Comparison of ENCODE assay signal across 8 cellular contexts in the genomic region with DNA sequence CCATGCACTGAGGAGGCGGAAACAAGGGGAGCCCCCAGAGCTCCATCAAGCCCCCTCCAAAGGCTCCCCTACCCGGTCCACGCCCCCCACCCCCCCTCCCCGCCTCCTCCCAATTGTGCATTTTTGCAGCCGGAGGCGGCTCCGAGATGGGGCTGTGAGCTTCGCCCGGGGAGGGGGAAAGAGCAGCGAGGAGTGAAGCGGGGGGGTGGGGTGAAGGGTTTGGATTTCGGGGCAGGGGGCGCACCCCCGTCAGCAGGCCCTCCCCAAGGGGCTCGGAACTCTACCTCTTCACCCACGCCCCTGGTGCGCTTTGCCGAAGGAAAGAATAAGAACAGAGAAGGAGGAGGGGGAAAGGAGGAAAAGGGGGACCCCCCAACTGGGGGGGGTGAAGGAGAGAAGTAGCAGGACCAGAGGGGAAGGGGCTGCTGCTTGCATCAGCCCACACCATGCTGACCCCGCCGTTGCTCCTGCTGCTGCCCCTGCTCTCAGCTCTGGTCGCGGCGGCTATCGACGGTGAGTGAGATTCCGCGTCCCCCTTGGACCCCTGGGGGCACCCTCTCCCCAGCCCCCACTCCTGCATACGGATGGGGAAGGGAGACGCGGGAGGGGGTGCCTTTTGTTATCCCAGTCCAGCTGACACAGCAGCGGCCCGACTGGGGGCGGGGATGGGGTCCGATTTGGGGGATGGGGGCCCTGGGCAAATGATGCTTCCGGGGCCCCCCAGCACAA. TPM values are rescaled to one million over a fixed set of nuclear protein-coding genes. Genes with fewer than 3 reads are reported as not detected.
DNase-seq lines count a peak whose midpoint lies in the region; ATAC-seq and TF ChIP-seq lines count a peak whose summit lies in the region.

No MANE protein-coding gene starts in this region.

- H3K4me3 ChIP-seq in CD4-positive, CD25-positive, alpha-beta regulatory T cell (ENCODE audit: low read depth, low read length): no peak overlapping the region
- H3K4me3 ChIP-seq in OCI-LY1 (ENCODE audit: low read depth, low read length, poor library complexity, severe bottlenecking) (peak overlapping the region; percentile 58), epithelial cell of esophagus (ENCODE audit: low read length) (peak overlapping the region; percentile 74), neuron (ENCODE audit: low read length) (peak overlapping the region; percentile 93)

- no peaks in the 10 kb centered on the region for H3K36me3 Mint-ChIP-seq in CD4-positive, CD25-positive, alpha-beta regulatory T cell

- H3K27ac ChIP-seq in CD4-positive, CD25-positive, alpha-beta regulatory T cell (ENCODE audit: insufficient read depth, low read length, poor library complexity, severe bottlenecking): no peak overlapping the region
- H3K27ac ChIP-seq in OCI-LY1 (ENCODE audit: low read depth, low read length, poor library complexity, severe bottlenecking): no peak overlapping the region

- H3K36me3 ChIP-seq in CD4-positive, CD25-positive, alpha-beta regulatory T cell (ENCODE audit: control insufficient read depth, insufficient read depth, low read length): no peaks in the 10 kb centered on the region
- H3K36me3 ChIP-seq in OCI-LY1 (ENCODE audit: insufficient read depth, low read length): peaks cover 4% of the 10 kb centered on the region; the same call in 1 of the 2 replicates
- H3K36me3 ChIP-seq in neuron (ENCODE audit: insufficient read depth, low read length): peaks cover 2% of the 10 kb centered on the region

- no peak for DNase-seq in CD4-positive, CD25-positive, alpha-beta regulatory T cell
- DNase-seq in epithelial cell of esophagus (ENCODE audit: low read depth): no peak
- no peak for DNase-seq in Kasumi-1 (lab: John Stamatoyannopoulos, UW)
- no peak for DNase-seq in NCI-H2029 (lab: John Stamatoyannopoulos, UW)
- no peak for DNase-seq in COLO668 (lab: John Stamatoyannopoulos, UW; ENCODE audit: unreplicated experiment)
- DNase-seq in RPMI8226: no peak

- TF ChIP-seq CTCF in OCI-LY1 (IDR thresholded peaks at IDR 0.05; ENCODE audit: low read length) (no peak), epithelial cell of esophagus (IDR thresholded peaks at IDR 0.05; ENCODE audit: insufficient read depth, low read depth, low read length, missing control alignments) (no peak)

- H3K79me2 ChIP-seq in OCI-LY1 (ENCODE audit: insufficient read depth, low read length): no peaks in the 10 kb centered on the region

- peaks cover 7% of the 10 kb centered on the region for H3K27me3 ChIP-seq in CD4-positive, CD25-positive, alpha-beta regulatory T cell (ENCODE audit: control insufficient read depth, insufficient read depth, low read length)
- H3K27me3 ChIP-seq in OCI-LY1 (ENCODE audit: insufficient read depth, low read length): 0 out of 2 replicates have a peak, but pooled peaks cover 11% of the 10 kb centered on the region
- H3K27me3 ChIP-seq in neuron (ENCODE audit: insufficient read depth, low read length): no peaks in the 10 kb centered on the region

- H3K27ac Mint-ChIP-seq in CD4-positive, CD25-positive, alpha-beta regulatory T cell: no peak overlapping the region

- peak overlapping the region; percentile 72 for H3K4me2 ChIP-seq in OCI-LY1 (ENCODE audit: low read length)

- ATAC-seq in CD4-positive, CD25-positive, alpha-beta regulatory T cell (ENCODE audit: low read depth in 2 of 2): no peak

- H3F3A ChIP-seq in OCI-LY1 (ENCODE audit: insufficient read depth, low read length): no peaks in the 10 kb centered on the region

- H3K9me3 ChIP-seq in CD4-positive, CD25-positive, alpha-beta regulatory T cell (ENCODE audit: control insufficient read depth in 2 of 2, low read length in 2 of 2): peaks cover 0 to 2% of the 10 kb centered on the region in 2 experiments
- H3K9me3 ChIP-seq in OCI-LY1 (ENCODE audit: low read length) (peaks cover 2% of the 10 kb centered on the region; the same call in 1 of the 2 replicates), neuron (ENCODE audit: low read length) (no peaks in the 10 kb centered on the region)

- no peaks in the 10 kb centered on the region for H4K20me1 ChIP-seq in OCI-LY1 (ENCODE audit: insufficient read depth, low read length)

- no peak overlapping the region for H2AFZ ChIP-seq in OCI-LY1 (ENCODE audit: low read length)
- no peak overlapping the region for H2AFZ ChIP-seq in neuron (ENCODE audit: low read depth, low read length)

- H3K9me2 ChIP-seq in OCI-LY1 (ENCODE audit: low read depth, low read length): no peaks in the 10 kb centered on the region

- H3K4me1 Mint-ChIP-seq in CD4-positive, CD25-positive, alpha-beta regulatory T cell: peaks cover 4 to 29% (median 14%) of the 10 kb centered on the region in 4 donors

- peaks cover 22% of the 10 kb centered on the region for H3K4me1 ChIP-seq in CD4-positive, CD25-positive, alpha-beta regulatory T cell (ENCODE audit: control insufficient read depth, insufficient read depth, low read length, poor library complexity, severe bottlenecking)
- H3K4me1 ChIP-seq in OCI-LY1 (ENCODE audit: insufficient read depth, low read length, severe bottlenecking) (peaks cover 12% of the 10 kb centered on the region), neuron (ENCODE audit: insufficient read depth, low read length) (peaks cover 54% of the 10 kb centered on the region)

- H3K4me3 Mint-ChIP-seq in CD4-positive, CD25-positive, alpha-beta regulatory T cell: peak overlapping the region in 3 of 4 donors; percentile 41 to 88 (median 71)

- no peak overlapping the region; the same call in 1 of the 2 replicates for H3K9ac ChIP-seq in OCI-LY1 (ENCODE audit: low read length)

- peaks cover 0 to 2% (median 0%) of the 10 kb centered on the region in 7 donors for H3K9me3 Mint-ChIP-seq in CD4-positive, CD25-positive, alpha-beta regulatory T cell

- peaks cover 54% of the 10 kb centered on the region for H3K27me3 Mint-ChIP-seq in CD4-positive, CD25-positive, alpha-beta regulatory T cell

RNA-seq across cellular contexts. Expression of gene LRP1, which starts 0.4 kb away (rescaled TPM):
- 3.9 TPM for total RNA-seq in CD4-positive, CD25-positive, alpha-beta regulatory T cell
- under 1 TPM in 3 of 4 donors, not detected in 1; 0.13 to 0.24 (median 0.18) TPM for polyA plus RNA-seq in CD4-positive, CD25-positive, alpha-beta regulatory T cell

RNA-seq across cellular contexts. Expression of gene STAT6, which starts 17.5 kb away (rescaled TPM):
- total RNA-seq in CD4-positive, CD25-positive, alpha-beta regulatory T cell: 215 TPM
- 10 to 100 TPM; 69.2 to 81.6 (median 76.4) TPM for polyA plus RNA-seq in CD4-positive, CD25-positive, alpha-beta regulatory T cell

RNA-seq across cellular contexts. Expression of gene LRP1-AS, which starts 18.7 kb away (rescaled TPM):
- not detected for total RNA-seq in CD4-positive, CD25-positive, alpha-beta regulatory T cell
- polyA plus RNA-seq in CD4-positive, CD25-positive, alpha-beta regulatory T cell: not detected

RNA-seq across cellular contexts. Expression of gene NAB2, which starts 39.8 kb away (rescaled TPM):
- 7.5 TPM for total RNA-seq in CD4-positive, CD25-positive, alpha-beta regulatory T cell
- 1 to 10 TPM in 2 of 4 donors, under 1 TPM in 2; 0.31 to 1.2 (median 0.90) TPM for polyA plus RNA-seq in CD4-positive, CD25-positive, alpha-beta regulatory T cell

RNA-seq across cellular contexts. Expression of gene NEMP1, which starts 50.1 kb away (rescaled TPM):
- total RNA-seq in CD4-positive, CD25-positive, alpha-beta regulatory T cell: 14.7 TPM
- polyA plus RNA-seq in CD4-positive, CD25-positive, alpha-beta regulatory T cell: 1 to 10 TPM; 3.1 to 7.1 (median 4.7) TPM
